Comparison of ENCODE assay signal across 11 cellular contexts in the genomic region with DNA sequence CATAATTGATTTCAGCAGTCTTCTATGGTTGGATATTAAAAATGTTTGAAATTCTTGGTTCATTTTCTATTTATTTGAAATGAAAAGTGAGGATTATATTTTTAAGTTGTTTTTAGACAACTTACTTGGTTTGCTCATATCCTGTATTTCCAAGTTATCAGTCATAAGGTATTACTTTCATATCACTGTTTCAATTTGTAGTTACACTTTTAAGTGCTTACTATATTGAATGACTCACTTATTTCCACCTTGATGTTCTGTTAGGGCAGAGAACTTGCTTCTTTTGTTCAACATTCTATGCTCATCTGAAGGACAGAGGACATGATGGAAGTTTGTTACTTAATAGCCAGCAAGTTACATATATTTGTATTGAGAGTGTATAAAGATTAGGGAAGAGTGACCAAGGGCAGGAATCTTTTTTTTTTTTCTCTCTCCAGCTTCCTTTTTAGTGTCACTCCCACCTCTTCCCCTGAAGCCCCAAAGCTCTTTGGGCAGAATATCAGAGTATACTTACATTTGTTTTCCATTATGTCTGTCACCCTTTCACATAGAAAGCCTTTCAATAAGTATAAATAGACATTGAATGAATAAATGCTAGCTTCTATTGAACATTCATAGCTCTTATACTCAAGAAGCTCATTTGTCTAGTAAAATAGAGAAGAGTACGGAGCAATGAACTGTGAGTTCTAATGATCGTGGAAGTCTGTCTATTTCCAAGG. TPM values are rescaled to one million over a fixed set of nuclear protein-coding genes. Genes with fewer than 3 reads are reported as not detected.
DNase-seq lines count a peak whose midpoint lies in the region; ATAC-seq and TF ChIP-seq lines count a peak whose summit lies in the region.
"Had no signal": no experiment of that assay in that cellular context is flagged by ENCODE, and none has a peak within 500 bp of the region (broad histone marks: within the 10 kb centered on the region; RNA-seq: fewer than 3 reads in every experiment).

No MANE protein-coding gene starts in this region.

- H3K4me2 ChIP-seq in mammary epithelial cell (ENCODE audit: insufficient read depth, low read depth, low read length): peak overlapping the region; percentile 23

- H3K27ac ChIP-seq in mammary epithelial cell (ENCODE audit: insufficient read depth, low read depth, low read length): no peak overlapping the region
- H3K27ac ChIP-seq: uterus had no signal

- dilution Hi-C loops in mammary epithelial cell (cut with HindIII; ENCODE audit: low sequenced_read_pairs): no loop called here

- H3K27me3 ChIP-seq in mammary epithelial cell (ENCODE audit: insufficient read depth, low read length): no peaks in the 10 kb centered on the region
- H3K27me3 ChIP-seq: uterus had no signal

- intact Hi-C loops in mammary epithelial cell (cut with micrococcal nuclease): no loop called here

- no peak overlapping the region for H2AFZ ChIP-seq in mammary epithelial cell (ENCODE audit: low read depth, low read length)

- peak; percentile 34 for DNase-seq in mammary epithelial cell
- DNase-seq in hypothalamus (lab: John Stamatoyannopoulos, UW): no peak
- no peak for DNase-seq in GM03348 (ENCODE audit: low spot score)
- no peak for DNase-seq in dedifferentiated amniotic fluid mesenchymal stem cell (ENCODE audit: extremely low spot score)
- no peak for DNase-seq in ACHN
- DNase-seq: activated CD8-positive, alpha-beta memory T cell treated with anti-CD3 and anti-CD28 coated beads, Interleukin-2, amount 50 U/mL, for 48 hours; RPMI8226; uterus had no signal

- H3K4me1 ChIP-seq in mammary epithelial cell (ENCODE audit: insufficient read depth, low read length): peaks cover 6% of the 10 kb centered on the region
- H3K4me1 ChIP-seq: uterus had no signal

- H3K9ac ChIP-seq in mammary epithelial cell (ENCODE audit: insufficient read depth, low read length): no peak overlapping the region

- H3K9me3 ChIP-seq in mammary epithelial cell (replicated peaks; ENCODE audit: insufficient read depth, low read length): no peaks in the 10 kb centered on the region
- H3K9me3 ChIP-seq: uterus had no signal

- CTCF ChIA-PET in mammary epithelial cell (lab: Charles Lee; ENCODE audit: low non-redundant PET): interaction anchor here (0.5 kb wide), 1 partner anchor 70 kb away, joined by 6 read pairs; no protein-coding TSS in a partner anchor

- in situ Hi-C loops in mammary epithelial cell (cut with MboI; ENCODE audit: low sequenced_read_pairs in 2 of 2): no loop called here
- in situ Hi-C loops in ACHN (cut with HindIII; ENCODE audit: low pct_ligation_motif_present, low pct_unique_long_range_greater_than_20kb, low sequenced_read_pairs): no loop called here

- H3K79me2 ChIP-seq in mammary epithelial cell (ENCODE audit: insufficient read depth, low read length): peaks cover 16% of the 10 kb centered on the region

- peaks cover 12% of the 10 kb centered on the region for H3K36me3 ChIP-seq in mammary epithelial cell (ENCODE audit: insufficient read depth, low read length)
- H3K36me3 ChIP-seq: uterus had no signal

- H4K20me1 ChIP-seq in mammary epithelial cell (ENCODE audit: insufficient read depth, low read length): no peaks in the 10 kb centered on the region

- no TSS peak for BruUV-seq in mammary epithelial cell (replicated peaks; lab: Mats Ljungman, UMichigan)

- peak overlapping the region in 1 of 3 experiments; percentile 1 for H3K4me3 ChIP-seq in mammary epithelial cell (replicated peaks in 1 of 3; ENCODE audit: insufficient read depth in 1 of 3, low read depth in 2 of 3, low read length in 3 of 3)
- H3K4me3 ChIP-seq: uterus had no signal

- peak; percentile 97 for ATAC-seq in GM18858 (IDR thresholded peaks at IDR 0.05; ENCODE audit: unreplicated experiment)
- ATAC-seq in GM21515 (IDR thresholded peaks at IDR 0.05; ENCODE audit: unreplicated experiment): peak; percentile 89
- peak; percentile 97 for ATAC-seq in HG03280 (IDR thresholded peaks at IDR 0.05; ENCODE audit: unreplicated experiment)

- 100% methylated on average over 2 of the region's 2 CpGs for WGBS in mammary epithelial cell (ENCODE audit: low coverage, missing lambda C conversion rate)

- TF ChIP-seq CTCF in mammary epithelial cell (conservative IDR thresholded peaks at IDR 0.05 in 1 of 2, IDR thresholded peaks at IDR 0.05 in 1 of 2; ENCODE audit: extremely low read depth in 1 of 2, insufficient read depth in 1 of 2, low read depth in 1 of 2, low read length in 2 of 2): no peak

RNA-seq across cellular contexts. Expression of a gene that starts 28.1 kb away (rescaled TPM):
- total RNA-seq in mammary epithelial cell: 10 to 100 TPM; 40.0 to 59.9 TPM
- polyA plus RNA-seq in mammary epithelial cell: 29.7 TPM
- polyA minus RNA-seq in mammary epithelial cell: 25.0 TPM
